ENCODE assay signal across 7 cellular contexts in genomic region chr3:138832473-138833057, GRCh38. TPM values are rescaled to one million over a fixed set of nuclear protein-coding genes. Genes with fewer than 3 reads are reported as not detected.
DNase-seq lines count a peak whose midpoint lies in the region; ATAC-seq and TF ChIP-seq lines count a peak whose summit lies in the region.
"Not testable (repeated sequence)": the region's sequence is repeated elsewhere in the genome, so short reads cannot be mapped to it uniquely, and the experiment has no call there.

No MANE protein-coding gene starts in this region.

- intact Hi-C loops in dendritic cell treated with granulocyte-macrophage colony-stimulating factor and Interleukin-4, amounts not matched to agents 40 ng/mL and 50 ng/mL, for 4 days (cut with micrococcal nuclease): loop anchor here (5.0 to 10.0 kb wide), 2 partner anchors 45 to 128 kb away; no protein-coding TSS in a partner anchor
- intact Hi-C loops in gastrocnemius medialis (cut with DNase I; ENCODE audit: low total_unique reads): loop anchor here (5.0 kb wide), 1 partner anchor 135 kb away; no protein-coding TSS in a partner anchor

- not testable (repeated sequence) for ATAC-seq in T-cell (replicated peaks in 1 of 4); WTC11; gastrocnemius medialis

- H3K23ac ChIP-seq in mesendoderm (ENCODE audit: low read length): not testable (repeated sequence)

- not testable (repeated sequence) for H3K27me3 Mint-ChIP-seq in T-cell; WTC11 (ENCODE audit: low read depth); dendritic cell treated with granulocyte-macrophage colony-stimulating factor and Interleukin-4, amounts not matched to agents 40 ng/mL and 50 ng/mL, for 4 days

- H3K9ac ChIP-seq in Karpas-422 (ENCODE audit: low read length); mesendoderm (ENCODE audit: low read length): not testable (repeated sequence)

- not testable (repeated sequence) for H3K27me3 ChIP-seq in Karpas-422 (ENCODE audit: low read length); mesendoderm (ENCODE audit: insufficient read depth, low read length, poor library complexity); gastrocnemius medialis

- H3K4me1 Mint-ChIP-seq in T-cell (peaks cover 31 to 42% (median 36%) of the 10 kb centered on the region in 3 donors), WTC11 (peaks cover 35% of the 10 kb centered on the region)
- H3K4me1 Mint-ChIP-seq in dendritic cell treated with granulocyte-macrophage colony-stimulating factor and Interleukin-4, amounts not matched to agents 40 ng/mL and 50 ng/mL, for 4 days (ENCODE audit: low read depth): peaks cover 40% of the 10 kb centered on the region

- not testable (repeated sequence) for H3K36me3 ChIP-seq in Karpas-422 (ENCODE audit: insufficient read depth, low read length); mesendoderm (ENCODE audit: control insufficient read depth, insufficient read depth, low read length); gastrocnemius medialis

- CTCF ChIA-PET in T-cell (lab: Charles Lee): interaction anchor here in 1 of 2 donors (0.6 to 0.7 kb wide), 2 partner anchors 84 to 747 kb away, joined by 3 to 7 read pairs; no protein-coding TSS in a partner anchor
- CTCF ChIA-PET in WTC11 (lab: Charles Lee): not testable (repeated sequence)

- not testable (repeated sequence) for H2BK5ac ChIP-seq in mesendoderm (ENCODE audit: low read length)

- not testable (repeated sequence) for H3K4me3 ChIP-seq in Karpas-422 (ENCODE audit: low read length); mesendoderm (ENCODE audit: low read length); gastrocnemius medialis

- H2AFZ ChIP-seq in Karpas-422 (ENCODE audit: low read length): not testable (repeated sequence)

- H3K9me3 ChIP-seq in Karpas-422 (ENCODE audit: low read length); gastrocnemius medialis: not testable (repeated sequence)

- H3K79me2 ChIP-seq in Karpas-422 (ENCODE audit: low read length) (peaks cover 64% of the 10 kb centered on the region), mesendoderm (ENCODE audit: control insufficient read depth, insufficient read depth, low read length) (peaks cover 50% of the 10 kb centered on the region)

- not testable (repeated sequence) for TF ChIP-seq POLR2A in gastrocnemius medialis (IDR thresholded peaks at IDR 0.05)

- in situ Hi-C loops in Caki2 (cut with HindIII; ENCODE audit: low pct_unique_long_range_greater_than_20kb, low sequenced_read_pairs): not testable (repeated sequence)
- in situ Hi-C loops in gastrocnemius medialis (cut with MboI; ENCODE audit: low sequenced_read_pairs in 4 of 4): loop anchor here in 1 of 4 donors (10.0 kb wide), 1 partner anchor 82 kb away; no protein-coding TSS in a partner anchor

- H3K79me1 ChIP-seq in mesendoderm (ENCODE audit: low read length): not testable (repeated sequence)

- not testable (repeated sequence) for TF ChIP-seq CTCF in WTC11 (IDR thresholded peaks at IDR 0.05); gastrocnemius medialis (IDR thresholded peaks at IDR 0.05 in 4 of 5, conservative IDR thresholded peaks at IDR 0.05 in 1 of 5)

- not testable (repeated sequence) for H4K20me1 ChIP-seq in Karpas-422 (ENCODE audit: insufficient read depth, low read depth, low read length)

- H2BK120ac ChIP-seq in mesendoderm (ENCODE audit: low read depth, low read length): not testable (repeated sequence)

- peak overlapping the region in 2 of 3 donors; percentile 24 to 97 for H3K4me3 Mint-ChIP-seq in T-cell
- H3K4me3 Mint-ChIP-seq in WTC11: peak overlapping the region; percentile 88
- H3K4me3 Mint-ChIP-seq in dendritic cell treated with granulocyte-macrophage colony-stimulating factor and Interleukin-4, amounts not matched to agents 40 ng/mL and 50 ng/mL, for 4 days: peak overlapping the region; percentile 88

- peak overlapping the region; percentile 56 for H4K8ac ChIP-seq in mesendoderm (ENCODE audit: low read depth, low read length)

- peak; percentile 74 for DNase-seq in Caki2 (ENCODE audit: low read depth)
- not testable (repeated sequence) for DNase-seq in Karpas-422; T-cell; WTC11 (ENCODE audit: low spot score); mesendoderm; gastrocnemius medialis

- H2BK15ac ChIP-seq in mesendoderm (replicated peaks; ENCODE audit: low read depth): not testable (repeated sequence)

- peak overlapping the region; percentile 53 to 74 for H3K27ac Mint-ChIP-seq in T-cell
- not testable (repeated sequence) for H3K27ac Mint-ChIP-seq in WTC11
- H3K27ac Mint-ChIP-seq in dendritic cell treated with granulocyte-macrophage colony-stimulating factor and Interleukin-4, amounts not matched to agents 40 ng/mL and 50 ng/mL, for 4 days: peak overlapping the region; percentile 15

- peak overlapping the region; percentile 56 for H3K56ac ChIP-seq in mesendoderm (ENCODE audit: low read length)

- not testable (repeated sequence) for H3K9me2 ChIP-seq in Karpas-422 (replicated peaks; ENCODE audit: insufficient read depth, low read length)

- not testable (repeated sequence) for H2AK5ac ChIP-seq in mesendoderm (ENCODE audit: low read length)

- POLR2A ChIA-PET in T-cell (lab: Charles Lee): not testable (repeated sequence)
- POLR2A ChIA-PET in WTC11 (lab: Charles Lee): interaction anchor here (0.6 kb wide), 2 partner anchors 15 to 25 kb away, joined by 3 to 4 read pairs; no protein-coding TSS in a partner anchor

- H3K4me1 ChIP-seq in Karpas-422 (ENCODE audit: low read length) (peaks cover 14% of the 10 kb centered on the region), gastrocnemius medialis (peaks cover 11 to 14% of the 10 kb centered on the region in 2 donors)
- H3K4me1 ChIP-seq in mesendoderm (ENCODE audit: control insufficient read depth, low read depth, low read length): not testable (repeated sequence)

- peaks cover 17% of the 10 kb centered on the region for H3K36me3 Mint-ChIP-seq in T-cell
- H3K36me3 Mint-ChIP-seq in WTC11: not testable (repeated sequence)
- peaks cover 27% of the 10 kb centered on the region for H3K36me3 Mint-ChIP-seq in dendritic cell treated with granulocyte-macrophage colony-stimulating factor and Interleukin-4, amounts not matched to agents 40 ng/mL and 50 ng/mL, for 4 days (ENCODE audit: low read depth)

- not testable (repeated sequence) for H3K9me3 Mint-ChIP-seq in T-cell; WTC11; dendritic cell treated with granulocyte-macrophage colony-stimulating factor and Interleukin-4, amounts not matched to agents 40 ng/mL and 50 ng/mL, for 4 days

- H4K5ac ChIP-seq in mesendoderm (ENCODE audit: low read length): not testable (repeated sequence)

- peak overlapping the region; percentile 52 for H3K18ac ChIP-seq in mesendoderm (ENCODE audit: low read length)

- H3K27ac ChIP-seq in Karpas-422 (ENCODE audit: low read length); mesendoderm (ENCODE audit: low read depth, low read length): not testable (repeated sequence)
- peak overlapping the region; percentile 88 to 95 (median 93) for H3K27ac ChIP-seq in gastrocnemius medialis

- WGBS in mesendoderm (ENCODE audit: extremely low coverage, insufficient coverage, low lambda C conversion rate): no CpG with 5 or more reads among the region's 27 CpGs

- H3K4me2 ChIP-seq in Karpas-422 (ENCODE audit: low read depth, low read length, poor library complexity, severe bottlenecking): peak overlapping the region; percentile 70
- not testable (repeated sequence) for H3K4me2 ChIP-seq in mesendoderm (ENCODE audit: low read length)

- H3K4ac ChIP-seq in mesendoderm (ENCODE audit: low read depth, low read length): not testable (repeated sequence)

RNA-seq across cellular contexts. Expression of gene PIK3CB, which starts 2.2 kb away (rescaled TPM):
- total RNA-seq in Caki2 (2014; rRNA removed; shearing (Covaris generic); ENCODE audit: low replicate concordance): 26.0 and 29.4 TPM in 2 replicates
- total RNA-seq in Karpas-422 (2014; rRNA removed; shearing (Covaris generic); ENCODE audit: low replicate concordance): 13.0 and 35.3 TPM in 2 replicates
- total RNA-seq in T-cell: 10 to 100 TPM; 25.2 to 34.4 (median 30.9) TPM
- 36.0 to 40.0 TPM (median 38.5 TPM) in 3 replicates for total RNA-seq in WTC11 (2021)
- 38.5 TPM for polyA plus RNA-seq in mesendoderm (2013, experiment 1 of 2)
- 37.2 TPM for polyA plus RNA-seq in mesendoderm (2013, experiment 2 of 2)
- total RNA-seq in gastrocnemius medialis: 10 to 100 TPM; 24.9 to 94.7 (median 36.8) TPM
